1 cellular context compared by ENCODE assay signal in the genomic region with DNA sequence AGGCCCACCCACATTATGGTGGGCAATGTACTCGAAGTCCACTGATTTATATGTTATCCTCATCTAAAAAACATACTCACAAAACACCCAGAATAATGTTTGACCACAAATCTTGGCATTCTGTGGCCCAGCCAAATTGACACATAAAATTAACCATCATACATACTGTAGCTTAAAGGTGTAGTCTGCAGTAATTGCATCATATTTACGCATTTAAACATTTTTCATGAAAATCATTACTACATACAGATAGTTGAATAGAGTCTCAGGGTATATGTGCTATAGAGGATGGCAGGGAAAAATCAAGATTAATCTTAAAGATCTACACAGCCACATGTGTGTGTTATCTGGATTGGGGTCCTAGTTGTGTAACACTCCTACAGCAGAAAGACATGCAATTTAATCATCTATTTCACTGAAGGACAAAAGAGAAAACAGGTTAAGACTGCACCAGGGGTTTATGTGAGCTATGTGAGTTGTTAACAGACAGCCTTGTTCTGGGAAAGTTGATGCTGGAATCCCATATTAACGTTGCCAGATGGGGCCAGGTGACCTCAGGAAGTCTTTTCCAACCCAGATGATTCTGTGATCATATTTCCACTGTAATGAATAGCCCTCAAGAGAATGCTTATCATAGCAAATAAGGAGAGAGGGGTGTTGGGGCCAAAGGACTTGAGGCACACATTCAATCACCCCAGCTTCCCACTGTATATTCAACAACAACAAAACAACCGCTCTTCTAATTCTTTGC.
A peak's percentile ranks its signal among the peaks of the same experiment; 100 is the strongest.
TF ChIP-seq lines count a peak whose summit lies in the region.

No MANE protein-coding gene starts in this region.

TF ChIP-seq in IMR-90, 13 proteins besides CTCF, POLR2A, EP300 and RAD21:
- no peak for TF ChIP-seq USF2 (IDR thresholded peaks at IDR 0.05; ENCODE audit: low read depth, low read length)
- TF ChIP-seq CEBPB (IDR thresholded peaks at IDR 0.05; ENCODE audit: low read depth, low read length): 0 out of 2 replicates have a peak, but pooled peaks have one; percentile 18
- no peak for TF ChIP-seq CHD1 (IDR thresholded peaks at IDR 0.05; ENCODE audit: low read depth, low read length)
- TF ChIP-seq RFX5 (IDR thresholded peaks at IDR 0.05; ENCODE audit: low read depth, low read length): no peak
- TF ChIP-seq MXI1 (IDR thresholded peaks at IDR 0.05; ENCODE audit: borderline replicate concordance, low read depth, low read length): no peak
- TF ChIP-seq SMC3 (IDR thresholded peaks at IDR 0.05; ENCODE audit: low read depth, low read length): no peak
- no peak for TF ChIP-seq FOS (IDR thresholded peaks at IDR 0.05; ENCODE audit: low read depth, low read length)
